ENCODE assay signal across 18 cellular contexts in genomic region chr7:66776800-66777468, GRCh38. TPM values are rescaled to one million over a fixed set of nuclear protein-coding genes. Genes with fewer than 3 reads are reported as not detected.
A peak's percentile ranks its signal among the peaks of the same experiment; 100 is the strongest.
DNase-seq lines count a peak whose midpoint lies in the region; ATAC-seq and TF ChIP-seq lines count a peak whose summit lies in the region.
"Had no signal": no experiment of that assay in that cellular context is flagged by ENCODE, and none has a peak within 500 bp of the region (broad histone marks: within the 10 kb centered on the region; RNA-seq: fewer than 3 reads in every experiment).

No MANE protein-coding gene starts in this region.

- H3K27me3 ChIP-seq in Loucy (ENCODE audit: insufficient read depth, low read length, poor library complexity, severe bottlenecking), result no peaks in the 10 kb centered on the region
- no peaks in the 10 kb centered on the region for H3K27me3 ChIP-seq in hepatocyte
- no peaks in the 10 kb centered on the region for H3K27me3 ChIP-seq in right lobe of liver
- no peaks in the 10 kb centered on the region for H3K27me3 ChIP-seq in right cardiac atrium (ENCODE audit: control insufficient read depth, insufficient read depth)
- H3K27me3 ChIP-seq: BE2C had no signal

- no peak overlapping the region for H3K4me3 Mint-ChIP-seq in natural killer cell
- H3K4me3 Mint-ChIP-seq: CD4-positive, CD25-positive, alpha-beta regulatory T cell; CD8-positive, alpha-beta memory T cell had no signal

- H3K9me3 Mint-ChIP-seq in natural killer cell, result no peaks in the 10 kb centered on the region
- H3K9me3 Mint-ChIP-seq: CD4-positive, CD25-positive, alpha-beta regulatory T cell; CD8-positive, alpha-beta memory T cell had no signal

- WGBS in hepatocyte (ENCODE audit: low lambda C conversion rate, missing lambda C conversion rate), result 74% methylated on average over 2 of the region's 2 CpGs
- 29% methylated on average over 2 of the region's 2 CpGs for WGBS in right lobe of liver (ENCODE audit: insufficient coverage, low coverage, low lambda C conversion rate, missing lambda C conversion rate)
- WGBS in right cardiac atrium, result 93% methylated on average over 2 of the region's 2 CpGs

- H3K36me3 ChIP-seq in Loucy (ENCODE audit: insufficient read depth, low read length) (peaks cover 74% of the 10 kb centered on the region; the same call in 1 of the 2 replicates), hepatocyte (replicated peaks; ENCODE audit: insufficient read depth, low read depth) (no peaks in the 10 kb centered on the region), right lobe of liver (peaks cover 0 to 11% (median 4%) of the 10 kb centered on the region in 4 donors)

- H3K4me2 ChIP-seq in Loucy (ENCODE audit: low read depth, low read length, poor library complexity, severe bottlenecking), result no peak overlapping the region
- H3K4me2 ChIP-seq in hepatocyte, result no peak overlapping the region

- H3K27ac ChIP-seq in hepatocyte (no peak overlapping the region), right lobe of liver (peak overlapping the region in 2 of 3 donors; percentile 60 to 82), right cardiac atrium (ENCODE audit: low read length) (no peak overlapping the region)

- no peak overlapping the region for H3K27ac Mint-ChIP-seq in natural killer cell

- no peak overlapping the region for H2AFZ ChIP-seq in Loucy (ENCODE audit: low read length)
- H2AFZ ChIP-seq in hepatocyte, result no peak overlapping the region
- H2AFZ ChIP-seq: GM23248 had no signal

- H3F3A ChIP-seq in Loucy (ENCODE audit: low read depth), result no peaks in the 10 kb centered on the region

- no peak overlapping the region for H3K9ac ChIP-seq in Loucy (ENCODE audit: low read depth, low read length, poor library complexity, severe bottlenecking)
- H3K9ac ChIP-seq: GM23248 had no signal

- peak; percentile 65 to 89 (median 84) for ATAC-seq in right lobe of liver
- no peak for ATAC-seq in right cardiac atrium
- no peak for ATAC-seq in HG03354 (IDR thresholded peaks at IDR 0.05; ENCODE audit: poor library complexity, severe bottlenecking, unreplicated experiment)
- no peak for ATAC-seq in natural killer cell

- TF ChIP-seq POLR2A in right lobe of liver (IDR thresholded peaks at IDR 0.05), result no peak

- peaks cover 6 to 24% of the 10 kb centered on the region in 2 donors for H3K4me1 Mint-ChIP-seq in natural killer cell

- H3K9me3 ChIP-seq in Loucy (ENCODE audit: insufficient read depth, low read depth, low read length) (no peaks in the 10 kb centered on the region), hepatocyte (ENCODE audit: low read depth) (no peaks in the 10 kb centered on the region), right lobe of liver (no peaks in the 10 kb centered on the region), right cardiac atrium (ENCODE audit: control insufficient read depth, low read length) (no peaks in the 10 kb centered on the region)
- H3K9me3 ChIP-seq: BE2C, HAP-1 had no signal

- DNase-seq in hepatocyte (ENCODE audit: low spot score) (peak; percentile 13), right lobe of liver (no peak), NCI-H1417 (lab: John Stamatoyannopoulos, UW) (no peak), right cardiac atrium (no peak), natural killer cell (no peak)
- DNase-seq: BE2C; C1 segment of cervical spinal cord; CD4-positive, CD25-positive, alpha-beta regulatory T cell; CD8-positive, alpha-beta memory T cell; COR-L47; DMS 273 treated with DMSO at 0.1 percent for 48 hours; DND-41; EL; GM23248 had no signal

- no peaks in the 10 kb centered on the region for H3K4me1 ChIP-seq in Loucy (ENCODE audit: insufficient read depth, low read length, poor library complexity, severe bottlenecking)
- H3K4me1 ChIP-seq in hepatocyte (ENCODE audit: insufficient read depth), result peaks cover 3% of the 10 kb centered on the region
- H3K4me1 ChIP-seq in right lobe of liver, result peaks cover 0 to 46% (median 11%) of the 10 kb centered on the region in 4 donors
- no peaks in the 10 kb centered on the region for H3K4me1 ChIP-seq in right cardiac atrium (ENCODE audit: control insufficient read depth, insufficient read depth, low read length)
- H3K4me1 ChIP-seq: BE2C had no signal

- peaks cover 1% of the 10 kb centered on the region for H4K20me1 ChIP-seq in Loucy (ENCODE audit: insufficient read depth, low read length, poor library complexity, severe bottlenecking)
- no peaks in the 10 kb centered on the region for H4K20me1 ChIP-seq in hepatocyte (ENCODE audit: insufficient read depth, poor library complexity, severe bottlenecking)

- H3K36me3 Mint-ChIP-seq in natural killer cell, result peaks cover 30% of the 10 kb centered on the region

- H3K4me3 ChIP-seq in Loucy (ENCODE audit: low read length, poor library complexity, severe bottlenecking) (no peak overlapping the region), hepatocyte (no peak overlapping the region), right lobe of liver (no peak overlapping the region), right cardiac atrium (ENCODE audit: low read length) (no peak overlapping the region)
- H3K4me3 ChIP-seq: GM23248, HAP-1 had no signal

- no peaks in the 10 kb centered on the region for H3K9me2 ChIP-seq in Loucy (replicated peaks; ENCODE audit: low read depth, low read length)
- H3K9me2 ChIP-seq in hepatocyte (replicated peaks; ENCODE audit: insufficient read depth), result no peaks in the 10 kb centered on the region

- TF ChIP-seq CTCF in GM12872 (IDR thresholded peaks at IDR 0.05; ENCODE audit: insufficient read depth, low read depth, low read length), result 0 out of 3 replicates have a peak, but pooled peaks have one; percentile 0
- 0 out of 2 replicates have a peak, but pooled peaks have one; percentile 4 for TF ChIP-seq CTCF in Loucy (conservative IDR thresholded peaks at IDR 0.05; ENCODE audit: low read length)
- TF ChIP-seq CTCF in hepatocyte (IDR thresholded peaks at IDR 0.05; ENCODE audit: poor library complexity), result no peak
- no peak for TF ChIP-seq CTCF in right lobe of liver (IDR thresholded peaks at IDR 0.05)
- TF ChIP-seq CTCF in natural killer cell (IDR thresholded peaks at IDR 0.05), result no peak

- no peaks in the 10 kb centered on the region for H3K27me3 Mint-ChIP-seq in natural killer cell (ENCODE audit: low read depth in 2 of 2)
- H3K27me3 Mint-ChIP-seq: CD4-positive, CD25-positive, alpha-beta regulatory T cell; CD8-positive, alpha-beta memory T cell had no signal

- peaks cover 6% of the 10 kb centered on the region; the same call in 1 of the 2 replicates for H3K79me2 ChIP-seq in Loucy (ENCODE audit: insufficient read depth, low read length)
- H3K79me2 ChIP-seq in hepatocyte, result peaks cover 38% of the 10 kb centered on the region

- intact Hi-C loops in right lobe of liver (cut with DNase I) (no loop called here), right cardiac atrium (cut with DNase I) (no loop called here), natural killer cell (cut with micrococcal nuclease) (no loop called here)

RNA-seq across cellular contexts. Expression of gene RABGEF1, which starts 36.4 kb away (rescaled TPM):
- 27.5 and 28.1 TPM in 2 replicates for total RNA-seq in hepatocyte
- polyA plus RNA-seq in hepatocyte, result 16.3 and 20.6 TPM in 2 replicates
- 10 to 100 TPM in 3 of 6 experiments, 1 to 10 TPM in 3; 7.3 to 13.8 (median 10.2) TPM for total RNA-seq in right lobe of liver
- 10 to 100 TPM; 11.4 to 19.0 (median 16.5) TPM for total RNA-seq in right cardiac atrium
- polyA plus RNA-seq in right cardiac atrium, result 7.7 TPM
- total RNA-seq in natural killer cell, result 10 to 100 TPM; 26.1 to 38.1 (median 31.7) TPM

Comparison
In these comparisons a context has a peak if more than half of its experiments do, and no peak if none do; other contexts are left out.
1. CTCF ChIP-seq: peak in GM12872 (single experiment) and Loucy (single experiment); none in hepatocyte (single experiment), right lobe of liver (0 of 4) and natural killer cell (single experiment).
2. H3K27ac ChIP-seq: peak in right lobe of liver (2 of 3); none in hepatocyte (single experiment) and right cardiac atrium (single experiment).
3. ATAC-seq: peak in right lobe of liver (4 of 4); none in right cardiac atrium (0 of 2), HG03354 (single experiment) and natural killer cell (0 of 3).